13 cellular contexts compared by ENCODE assay signal in genomic region chr3:40169983-40170382, GRCh38.
DNase-seq lines count a peak whose midpoint lies in the region; ATAC-seq and TF ChIP-seq lines count a peak whose summit lies in the region.
"Had no signal": no experiment of that assay in that cellular context is flagged by ENCODE, and none has a peak within 500 bp of the region (broad histone marks: within the 10 kb centered on the region; RNA-seq: fewer than 3 reads in every experiment).

No MANE protein-coding gene starts in this region.

- H3K27me3 Mint-ChIP-seq in T-helper 17 cell: peaks cover 62% of the 10 kb centered on the region
- H3K27me3 Mint-ChIP-seq: brain had no signal

- H3K27ac Mint-ChIP-seq in T-helper 17 cell: no peak overlapping the region

- ATAC-seq in GM18511 (IDR thresholded peaks at IDR 0.05; ENCODE audit: unreplicated experiment): peak; percentile 61
- ATAC-seq in GM21423 (IDR thresholded peaks at IDR 0.05; ENCODE audit: unreplicated experiment): peak; percentile 48
- peak; percentile 44 for ATAC-seq in HG03045 (IDR thresholded peaks at IDR 0.05; ENCODE audit: unreplicated experiment)
- ATAC-seq in T-helper 17 cell: no peak

- no peaks in the 10 kb centered on the region for H3K36me3 ChIP-seq in prostate gland
- H3K36me3 ChIP-seq: upper lobe of left lung had no signal

- WGBS in prostate gland: 79% methylated on average over 5 of the region's 5 CpGs

- no peak for TF ChIP-seq CTCF in prostate gland (IDR thresholded peaks at IDR 0.05)

- peaks cover 6% of the 10 kb centered on the region for H3K36me3 Mint-ChIP-seq in T-helper 17 cell (ENCODE audit: low read depth)
- H3K36me3 Mint-ChIP-seq: brain had no signal

- no peaks in the 10 kb centered on the region for H3K4me1 ChIP-seq in prostate gland (replicated peaks)
- H3K4me1 ChIP-seq: upper lobe of left lung had no signal

- intact Hi-C loops in prostate gland (cut with DNase I): loop anchor here (10.0 kb wide), 2 partner anchors 355 to 725 kb away; no protein-coding TSS in a partner anchor

- DNase-seq in T-helper 17 cell (no peak), activated T-cell treated with anti-CD3 and anti-CD28 coated beads for 4 hours (no peak), NCI-H2081 treated with DMSO at 0.1 percent for 48 hours (lab: John Stamatoyannopoulos, UW) (no peak), prostate gland (ENCODE audit: low spot score) (no peak)
- no peak for DNase-seq in stimulated activated CD4-positive, alpha-beta T cell treated with anti-CD3 and anti-CD28 coated beads, Interleukin-2, amount 100 ng/mL, for 24 hours
- DNase-seq: activated T-cell treated with anti-CD3 and anti-CD28 coated beads, Interleukin-2, amount 50 U/mL, for 1 hour; KBM-7; NCI-H524 treated with DMSO at 0.1 percent for 48 hours had no signal

- H3K27ac ChIP-seq in prostate gland: no peak overlapping the region
- H3K27ac ChIP-seq: upper lobe of left lung had no signal

- no peaks in the 10 kb centered on the region for H3K27me3 ChIP-seq in prostate gland (replicated peaks; ENCODE audit: insufficient read depth)
- H3K27me3 ChIP-seq: upper lobe of left lung had no signal

- TF ChIP-seq POLR2A in prostate gland (IDR thresholded peaks at IDR 0.05): no peak

- peaks cover 3% of the 10 kb centered on the region for H3K4me1 Mint-ChIP-seq in T-helper 17 cell
- H3K4me1 Mint-ChIP-seq: brain had no signal

- peak overlapping the region; percentile 63 for H3K4me3 Mint-ChIP-seq in T-helper 17 cell
- H3K4me3 Mint-ChIP-seq: brain had no signal

- no peak overlapping the region for H3K4me3 ChIP-seq in prostate gland
- H3K4me3 ChIP-seq: upper lobe of left lung had no signal

- no peaks in the 10 kb centered on the region for H3K9me3 ChIP-seq in T-helper 17 cell (ENCODE audit: control insufficient read depth, low read length, poor library complexity, severe bottlenecking)
- no peaks in the 10 kb centered on the region for H3K9me3 ChIP-seq in prostate gland
- H3K9me3 ChIP-seq: upper lobe of left lung had no signal
